ENCODE assay signal across 29 cellular contexts in the genomic region with DNA sequence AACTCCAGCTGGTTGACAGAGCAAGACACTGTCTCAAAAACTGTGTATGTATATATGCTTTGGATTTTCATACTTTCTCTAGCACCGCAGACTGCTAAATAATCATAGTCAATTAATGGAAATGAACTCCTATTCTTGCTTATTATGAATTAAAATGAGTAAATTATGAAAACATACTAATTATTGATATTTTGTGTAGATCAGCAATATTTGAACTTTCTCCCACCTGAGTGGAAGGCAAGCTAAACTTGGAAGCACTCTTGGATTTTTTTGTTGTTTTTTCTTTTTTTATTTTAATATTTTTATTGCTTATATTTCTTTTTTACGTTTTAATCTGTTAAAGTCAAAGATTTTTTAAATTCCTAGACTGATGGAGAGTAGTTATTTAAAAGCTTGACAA.
"Had no signal": no experiment of that assay in that cellular context is flagged by ENCODE, and none has a peak within 500 bp of the region (broad histone marks: within the 10 kb centered on the region; RNA-seq: fewer than 3 reads in every experiment).

No MANE protein-coding gene starts in this region.

- H3K36me3 Mint-ChIP-seq: stimulated activated effector memory CD8-positive, alpha-beta T cell treated with anti-CD3 and anti-CD28 coated beads, Interleukin-12 subunit alpha, Interleukin-12 subunit beta, amount 100 ng/mL, for 72 hours; stimulated activated memory B cell treated with anti-CD40 and anti-IgM and Interleukin-4, amounts not matched to agents 10 μg/mL and 1 μg/mL and 100 μg/mL, for 72 hours; type B pancreatic cell had no signal

- H3K4me1 ChIP-seq: stomach, suprapubic skin, testis, thyroid gland, tibial artery, tibial nerve, transverse colon, upper lobe of left lung, upper lobe of right lung, uterus, vagina had no signal

- FAIRE-seq: urothelium cell line had no signal

- H3K9me3 ChIP-seq: suprapubic skin, testis, thoracic aorta, thyroid gland, tibial artery, transverse colon, upper lobe of left lung, upper lobe of right lung, uterus, vagina had no signal

- H3K27me3 Mint-ChIP-seq: type B pancreatic cell had no signal

- H3K27me3 ChIP-seq: testis, thyroid gland, upper lobe of left lung, vagina had no signal

- H3K4me1 Mint-ChIP-seq: stimulated activated effector memory CD8-positive, alpha-beta T cell treated with anti-CD3 and anti-CD28 coated beads, Interleukin-12 subunit alpha, Interleukin-12 subunit beta, amount 100 ng/mL, for 72 hours; stimulated activated naive CD8-positive, alpha-beta T cell treated with anti-CD3 and anti-CD28 coated beads, Interleukin-15, amount 100 ng/mL, for 72 hours had no signal

- H3K4me3 Mint-ChIP-seq: stimulated activated effector memory CD8-positive, alpha-beta T cell treated with anti-CD3 and anti-CD28 coated beads, Interleukin-12 subunit alpha, Interleukin-12 subunit beta, amount 100 ng/mL, for 72 hours; stimulated activated memory B cell treated with anti-CD40 and anti-IgM and Interleukin-4, amounts not matched to agents 10 μg/mL and 1 μg/mL and 100 μg/mL, for 72 hours; stimulated activated naive B cell treated with anti-CD40 and anti-IgM and Interleukin-4, amounts not matched to agents 10 μg/mL and 1 μg/mL and 100 μg/mL, for 72 hours; stimulated activated naive CD8-positive, alpha-beta T cell treated with anti-CD3 and anti-CD28 coated beads, Interleukin-15, amount 100 ng/mL, for 72 hours; stimulated activated naive CD8-positive, alpha-beta T cell treated with anti-CD3 and anti-CD28 coated beads, Interleukin-15, Interleukin-2, amounts not matched to agents 100 ng/mL and 50 ng/mL, for 24 hours; type B pancreatic cell had no signal

- H3K4me3 ChIP-seq: stomach, suprapubic skin, testis, thoracic aorta, thyroid gland, tibial artery, tibial nerve, transverse colon, upper lobe of left lung, upper lobe of right lung, uterus, vagina had no signal

- H3K27ac Mint-ChIP-seq: stimulated activated effector memory CD8-positive, alpha-beta T cell treated with anti-CD3 and anti-CD28 coated beads, Interleukin-12 subunit alpha, Interleukin-12 subunit beta, amount 100 ng/mL, for 72 hours; stimulated activated memory B cell treated with anti-CD40 and anti-IgM and Interleukin-4, amounts not matched to agents 10 μg/mL and 1 μg/mL and 100 μg/mL, for 72 hours; stimulated activated naive B cell treated with anti-CD40 and anti-IgM and Interleukin-4, amounts not matched to agents 10 μg/mL and 1 μg/mL and 100 μg/mL, for 72 hours; stimulated activated naive CD8-positive, alpha-beta T cell treated with anti-CD3 and anti-CD28 coated beads, Interleukin-15, amount 100 ng/mL, for 72 hours; stimulated activated naive CD8-positive, alpha-beta T cell treated with anti-CD3 and anti-CD28 coated beads, Interleukin-15, Interleukin-2, amounts not matched to agents 100 ng/mL and 50 ng/mL, for 24 hours; type B pancreatic cell had no signal

- ATAC-seq: stimulated activated effector memory CD8-positive, alpha-beta T cell treated with anti-CD3 and anti-CD28 coated beads, Interleukin-12 subunit alpha, Interleukin-12 subunit beta, amount 100 ng/mL, for 72 hours; stimulated activated memory B cell treated with anti-CD40 and anti-IgM and Interleukin-4, amounts not matched to agents 10 μg/mL and 1 μg/mL and 100 μg/mL, for 72 hours; stimulated activated naive B cell treated with anti-CD40 and anti-IgM and Interleukin-4, amounts not matched to agents 10 μg/mL and 1 μg/mL and 100 μg/mL, for 72 hours; stimulated activated naive CD8-positive, alpha-beta T cell treated with anti-CD3 and anti-CD28 coated beads, Interleukin-15, amount 100 ng/mL, for 72 hours; stimulated activated naive CD8-positive, alpha-beta T cell treated with anti-CD3 and anti-CD28 coated beads, Interleukin-15, Interleukin-2, amounts not matched to agents 100 U/mL and 50 U/mL, for 24 hours; upper lobe of right lung had no signal

- H3K9me3 Mint-ChIP-seq: stimulated activated effector memory CD8-positive, alpha-beta T cell treated with anti-CD3 and anti-CD28 coated beads, Interleukin-12 subunit alpha, Interleukin-12 subunit beta, amount 100 ng/mL, for 72 hours; stimulated activated naive CD8-positive, alpha-beta T cell treated with anti-CD3 and anti-CD28 coated beads, Interleukin-15, amount 100 ng/mL, for 72 hours; stimulated activated naive CD8-positive, alpha-beta T cell treated with anti-CD3 and anti-CD28 coated beads, Interleukin-15, Interleukin-2, amounts not matched to agents 100 ng/mL and 50 ng/mL, for 24 hours; type B pancreatic cell had no signal

- H3K27ac ChIP-seq: stomach, suprapubic skin, testis, thoracic aorta, thyroid gland, tibial artery, tibial nerve, transverse colon, upper lobe of left lung, upper lobe of right lung, uterus, vagina had no signal

- DNase-seq: stimulated activated CD4-positive, alpha-beta T cell treated with anti-CD3 and anti-CD28 coated beads, Interleukin-2, amount 100 ng/mL, for 48 hours; stimulated activated CD4-positive, alpha-beta T cell treated with anti-CD3 and anti-CD28 coated beads, Interleukin-4, amount 100 ng/mL, for 1 hour; stimulated activated CD4-positive, alpha-beta T cell treated with anti-CD3 and anti-CD28 coated beads, Interleukin-4, amount 100 ng/mL, for 24 hours; stimulated activated CD4-positive, alpha-beta T cell treated with anti-CD3 and anti-CD28 coated beads, Interleukin-4, amount 100 ng/mL, for 4 hours; stimulated activated CD8-positive, alpha-beta memory T cell treated with anti-CD3 and anti-CD28 coated beads, Interleukin-4, amount 100 ng/mL, for 48 hours; stimulated activated naive B cell treated with anti-CD40 and anti-IgM and Interleukin-4, amounts not matched to agents 10 μg/mL and 1 μg/mL and 100 μg/mL, for 72 hours; stimulated activated naive CD4-positive, alpha-beta T cell; stimulated activated naive CD4-positive, alpha-beta T cell treated with Interleukin-2 at 50 U/mL for 16 hours; stimulated activated naive CD8-positive, alpha-beta T cell treated with anti-CD3 and anti-CD28 coated beads, Interleukin-15, amount 100 ng/mL, for 72 hours; stimulated activated naive CD8-positive, alpha-beta T cell treated with anti-CD3 and anti-CD28 coated beads, Interleukin-15, Interleukin-2, amounts not matched to agents 100 U/mL and 50 U/mL, for 24 hours; stomach; substantia nigra; testis; thyroid gland; tibial artery; transverse colon; trophoblast cell; upper lobe of left lung; upper lobe of right lung; uterus had no signal

- H3K36me3 ChIP-seq: stomach, suprapubic skin, thoracic aorta, thyroid gland, tibial artery, tibial nerve, transverse colon, upper lobe of left lung, upper lobe of right lung, uterus, vagina had no signal
